In the genomic region with DNA sequence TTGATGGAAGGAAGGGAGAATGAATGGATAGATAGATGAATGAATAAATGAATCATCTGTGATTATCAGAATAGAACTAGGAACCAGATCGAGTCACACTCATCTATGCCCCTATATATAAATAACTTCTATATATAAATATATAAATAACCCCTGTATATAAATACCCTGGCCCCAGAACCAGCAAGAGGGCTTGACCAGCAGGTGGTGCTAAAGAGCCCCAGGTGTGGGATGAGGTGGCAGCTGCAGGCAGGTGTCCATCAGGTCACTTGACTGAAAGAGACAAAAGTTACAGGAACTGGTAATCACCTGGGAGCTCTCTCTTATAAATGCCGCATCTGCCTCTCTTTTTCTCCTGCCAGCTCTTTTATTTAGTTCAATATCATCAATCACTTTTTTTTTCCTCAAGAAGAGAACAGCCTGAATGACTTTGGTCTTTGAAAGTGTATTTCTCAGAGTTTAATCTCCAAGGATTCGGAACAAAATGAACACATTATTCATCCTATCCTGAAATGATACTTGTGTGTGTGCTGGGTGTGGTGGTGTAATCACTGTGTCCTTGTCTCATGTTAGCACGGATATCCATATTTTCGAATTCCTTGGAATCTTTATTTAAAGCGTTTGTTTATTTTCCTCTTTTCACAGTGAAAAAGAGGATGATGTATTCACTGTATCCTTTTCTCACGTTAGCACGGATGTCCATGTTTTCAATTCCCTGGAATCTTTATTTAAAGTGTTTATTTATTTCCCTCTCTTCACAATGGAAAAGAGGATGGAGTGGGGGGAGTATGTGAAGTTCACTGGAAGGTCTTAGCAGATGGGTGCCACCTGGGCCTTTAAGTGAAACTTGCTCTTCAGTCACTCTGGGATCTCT, we compare ENCODE assay signal across 8 cellular contexts. TPM values are rescaled to one million over a fixed set of nuclear protein-coding genes. Genes with fewer than 3 reads are reported as not detected.
DNase-seq lines count a peak whose midpoint lies in the region; ATAC-seq and TF ChIP-seq lines count a peak whose summit lies in the region.

No MANE protein-coding gene starts in this region.

- peaks cover 0 to 15% (median 0%) of the 10 kb centered on the region in 7 donors for H3K4me1 Mint-ChIP-seq in naive thymus-derived CD4-positive, alpha-beta T cell

- H3K9me3 Mint-ChIP-seq in naive thymus-derived CD4-positive, alpha-beta T cell = peaks cover 0 to 15% (median 0%) of the 10 kb centered on the region in 11 donors

- H3K4me3 ChIP-seq in BJ (ENCODE audit: low read depth, low read length) (no peak overlapping the region), epithelial cell of esophagus (ENCODE audit: low read length) (no peak overlapping the region)
- no peak overlapping the region for H3K4me3 ChIP-seq in naive thymus-derived CD4-positive, alpha-beta T cell (ENCODE audit: low read length)

- peak; percentile 48 for ATAC-seq in GM21786 (IDR thresholded peaks at IDR 0.05; ENCODE audit: unreplicated experiment)
- peak; percentile 78 for ATAC-seq in naive thymus-derived CD4-positive, alpha-beta T cell
- ATAC-seq in stimulated activated naive CD8-positive, alpha-beta T cell treated with anti-CD3 and anti-CD28 coated beads, Interleukin-15, Interleukin-2, amounts not matched to agents 100 U/mL and 50 U/mL, for 24 hours = no peak

- no peak overlapping the region for H3K27ac ChIP-seq in naive thymus-derived CD4-positive, alpha-beta T cell (ENCODE audit: low read depth, low read length)

- peaks cover 0 to 23% (median 7%) of the 10 kb centered on the region in 5 donors for H3K27me3 Mint-ChIP-seq in naive thymus-derived CD4-positive, alpha-beta T cell

- H3K27me3 ChIP-seq in BJ (ENCODE audit: control insufficient read depth, insufficient read depth, low read length) = no peaks in the 10 kb centered on the region
- no peaks in the 10 kb centered on the region for H3K27me3 ChIP-seq in naive thymus-derived CD4-positive, alpha-beta T cell (ENCODE audit: control insufficient read depth in 2 of 2, insufficient read depth in 2 of 2, low read length in 2 of 2)

- intact Hi-C loops in naive thymus-derived CD4-positive, alpha-beta T cell (cut with micrococcal nuclease) = loop anchor here (1.0 to 5.0 kb wide), 6 partner anchors 35 to 595 kb away; partner anchors contain the start of gene ATG7 (in 1 of the 2)

- no peaks in the 10 kb centered on the region for H3K4me1 ChIP-seq in naive thymus-derived CD4-positive, alpha-beta T cell (ENCODE audit: control insufficient read depth in 2 of 2, insufficient read depth in 2 of 2, low read length in 2 of 2)

- CTCF ChIA-PET in BJ (lab: Yijun Ruan, JAX) = interaction anchor here (0.7 to 2.6 kb wide), 11 partner anchors 11 to 144 kb away, joined by 3 to 24 read pairs (median 3); partner anchors contain the start of gene ATG7
- CTCF ChIA-PET in naive thymus-derived CD4-positive, alpha-beta T cell (lab: Charles Lee) = interaction anchor here (0.6 to 2.5 kb wide), 16 partner anchors 10 to 1563 kb away, joined by 3 to 30 read pairs (median 3); no protein-coding TSS in a partner anchor

- peak; percentile 71 for DNase-seq in BJ (ENCODE audit: low read depth)
- DNase-seq in NCI-H345 treated with DMSO at 0.1 percent for 48 hours (lab: John Stamatoyannopoulos, UW; ENCODE audit: unreplicated experiment) = peak; percentile 63
- DNase-seq in activated CD8-positive, alpha-beta memory T cell treated with anti-CD3 and anti-CD28 coated beads for 24 hours = peak; percentile 89
- DNase-seq in epithelial cell of esophagus (ENCODE audit: low read depth) = peak; percentile 83
- DNase-seq in naive thymus-derived CD4-positive, alpha-beta T cell = peak; percentile 49 to 80 (median 67)
- DNase-seq in stimulated activated naive CD8-positive, alpha-beta T cell treated with anti-CD3 and anti-CD28 coated beads, Interleukin-15, Interleukin-2, amounts not matched to agents 100 U/mL and 50 U/mL, for 24 hours = peak; percentile 90
- no peak for DNase-seq in foreskin melanocyte

- H3K27ac Mint-ChIP-seq in naive thymus-derived CD4-positive, alpha-beta T cell = no peak overlapping the region

- peaks cover 0 to 11% (median 0%) of the 10 kb centered on the region in 5 donors for H3K36me3 Mint-ChIP-seq in naive thymus-derived CD4-positive, alpha-beta T cell

- H3K36me3 ChIP-seq in BJ (ENCODE audit: control insufficient read depth, insufficient read depth, low read length) = no peaks in the 10 kb centered on the region
- no peaks in the 10 kb centered on the region for H3K36me3 ChIP-seq in naive thymus-derived CD4-positive, alpha-beta T cell (ENCODE audit: control insufficient read depth in 2 of 3, insufficient read depth in 3 of 3, low read length in 3 of 3)

- no peaks in the 10 kb centered on the region for H3K9me3 ChIP-seq in naive thymus-derived CD4-positive, alpha-beta T cell (ENCODE audit: control insufficient read depth in 2 of 3, low read length in 3 of 3)

- TF ChIP-seq CTCF in BJ (IDR thresholded peaks at IDR 0.05; ENCODE audit: insufficient read depth, low read depth, low read length) (peak; percentile 71), epithelial cell of esophagus (IDR thresholded peaks at IDR 0.05; ENCODE audit: insufficient read depth, low read depth, low read length, missing control alignments) (peak; percentile 93)

- no peak overlapping the region for H3K4me3 Mint-ChIP-seq in naive thymus-derived CD4-positive, alpha-beta T cell

- POLR2A ChIA-PET in BJ (lab: Charles Lee) = no interaction called here
- POLR2A ChIA-PET in naive thymus-derived CD4-positive, alpha-beta T cell (lab: Charles Lee) = no interaction called here

RNA-seq across cellular contexts. Expression of gene ATG7, which starts 35.4 kb away (rescaled TPM):
- polyA plus RNA-seq in BJ (2011; rRNA removed) = 26.2 and 32.6 TPM in 2 replicates
- polyA minus RNA-seq in BJ (2011; rRNA and poly(A)+ RNA removed) = 41.5 and 70.9 TPM in 2 replicates
- total RNA-seq in naive thymus-derived CD4-positive, alpha-beta T cell = 10 to 100 TPM; 27.0 to 80.3 (median 39.8) TPM
- 10 to 100 TPM; 12.0 to 15.8 TPM for polyA plus RNA-seq in naive thymus-derived CD4-positive, alpha-beta T cell
